1 cellular context compared by ENCODE assay signal in the genomic region with DNA sequence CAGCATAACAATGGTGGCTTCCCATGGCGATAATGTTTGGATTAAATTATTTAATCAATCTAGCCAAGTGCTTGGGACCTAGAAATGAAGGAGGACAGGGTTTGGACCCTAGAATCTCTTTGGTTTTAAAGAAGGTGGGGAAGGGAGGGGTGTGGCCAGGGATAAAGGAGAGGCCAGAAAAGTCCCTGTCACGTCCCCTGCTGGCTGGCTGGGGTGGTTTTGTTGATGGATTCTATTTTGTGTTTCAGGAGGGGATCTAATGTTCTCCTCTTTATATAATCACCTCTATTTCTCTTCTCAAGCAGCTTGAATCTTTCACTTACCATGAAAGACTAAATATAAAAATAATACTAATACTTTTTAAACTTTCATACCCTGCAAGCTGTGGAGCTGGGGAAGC.
TF ChIP-seq lines count a peak whose summit lies in the region.

No MANE protein-coding gene starts in this region.

TF ChIP-seq in HepG2, 621 proteins besides CTCF, POLR2A, EP300 and RAD21:
- TF ChIP-seq ZSCAN21 (CRISPR knock-in tag; IDR thresholded peaks at IDR 0.05; ENCODE audit: borderline replicate concordance) (no peak), ZNF768 (CRISPR knock-in tag; IDR thresholded peaks at IDR 0.05) (no peak), ZBTB33 (CRISPR knock-in tag; IDR thresholded peaks at IDR 0.05) (no peak), NFKB2 (CRISPR knock-in tag; IDR thresholded peaks at IDR 0.05; ENCODE audit: borderline replicate concordance) (no peak), NCOA5 (CRISPR knock-in tag; IDR thresholded peaks at IDR 0.05) (no peak)
